In genomic region chr3:119279844-119280243, GRCh38 we compare ENCODE assay signal across 17 cellular contexts. TPM values are rescaled to one million over a fixed set of nuclear protein-coding genes. Genes with fewer than 3 reads are reported as not detected.
A peak's percentile ranks its signal among the peaks of the same experiment; 100 is the strongest.
DNase-seq lines count a peak whose midpoint lies in the region; ATAC-seq and TF ChIP-seq lines count a peak whose summit lies in the region.
"Had no signal": no experiment of that assay in that cellular context is flagged by ENCODE, and none has a peak within 500 bp of the region (broad histone marks: within the 10 kb centered on the region; RNA-seq: fewer than 3 reads in every experiment).

No MANE protein-coding gene starts in this region.

- no peak overlapping the region for H3K4me3 ChIP-seq in esophagus muscularis mucosa
- no peak overlapping the region for H3K4me3 ChIP-seq in mesodermal cell (ENCODE audit: extremely low read depth, insufficient read depth, low read length, poor library complexity, severe bottlenecking)
- H3K4me3 ChIP-seq in stomach smooth muscle (ENCODE audit: low read length in 2 of 2): no peak overlapping the region

- WGBS in esophagus muscularis mucosa: 77% methylated on average over 3 of the region's 3 CpGs
- WGBS in mesodermal cell (ENCODE audit: insufficient coverage in 2 of 2), 2 experiments: 89 to 100% methylated on average over 1 of the region's 3 CpGs

- no peak for ATAC-seq in HG03175 (IDR thresholded peaks at IDR 0.05; ENCODE audit: unreplicated experiment)

- TF ChIP-seq CTCF in esophagus muscularis mucosa (IDR thresholded peaks at IDR 0.05): no peak

- in situ Hi-C loops in G401 (cut with HindIII; ENCODE audit: low sequenced_read_pairs): no loop called here

- H3K36me3 ChIP-seq in esophagus muscularis mucosa: no peaks in the 10 kb centered on the region
- no peaks in the 10 kb centered on the region for H3K36me3 ChIP-seq in mesodermal cell (ENCODE audit: control insufficient read depth, insufficient read depth, low read length)
- H3K36me3 ChIP-seq in stomach smooth muscle (ENCODE audit: control insufficient read depth in 2 of 2, insufficient read depth in 2 of 2, low read length in 2 of 2): no peaks in the 10 kb centered on the region

- H3K9me3 ChIP-seq in esophagus muscularis mucosa (no peaks in the 10 kb centered on the region), mesodermal cell (ENCODE audit: control insufficient read depth, low read length) (peaks cover 20% of the 10 kb centered on the region), stomach smooth muscle (ENCODE audit: control insufficient read depth in 2 of 2, low read length in 2 of 2) (no peaks in the 10 kb centered on the region)
- H3K9me3 ChIP-seq: SK-N-SH had no signal

- TF ChIP-seq POLR2A in esophagus muscularis mucosa (IDR thresholded peaks at IDR 0.05; ENCODE audit: low read depth): no peak

- TF ChIP-seq EP300 in esophagus muscularis mucosa (IDR thresholded peaks at IDR 0.05): no peak

- DNase-seq in G401 (ENCODE audit: low spot score) (peak; percentile 24), esophagus muscularis mucosa (ENCODE audit: extremely low spot score) (no peak), activated T-cell treated with anti-CD3 and anti-CD28 coated beads for 4 hours (no peak), SKM-1 treated with dmso at 0.1 percent for 144 hours (lab: John Stamatoyannopoulos, UW; ENCODE audit: unreplicated experiment) (no peak), NCI-H1930 (lab: John Stamatoyannopoulos, UW) (no peak)
- DNase-seq: activated naive CD4-positive, alpha-beta T cell; CD4-positive, CD25-positive, alpha-beta regulatory T cell; erythroblast; NCI-H1105; NCI-H774; nephron progenitor cell; PC-3; SK-N-SH; stimulated activated CD4-positive, alpha-beta T cell treated with anti-CD3 and anti-CD28 coated beads, Interleukin-2, amount 100 ng/mL, for 48 hours had no signal

- H3K9ac ChIP-seq in stomach smooth muscle (ENCODE audit: low read length in 2 of 2): no peak overlapping the region
- H3K9ac ChIP-seq: SK-N-SH had no signal

- H3K27me3 ChIP-seq in esophagus muscularis mucosa: no peaks in the 10 kb centered on the region
- no peaks in the 10 kb centered on the region for H3K27me3 ChIP-seq in stomach smooth muscle (ENCODE audit: control insufficient read depth in 1 of 2, insufficient read depth in 2 of 2, low read length in 2 of 2)

- peak overlapping the region; percentile 52 to 70 (median 65) for H3K27ac ChIP-seq in esophagus muscularis mucosa (replicated peaks in 1 of 4)
- peak overlapping the region; percentile 84 for H3K27ac ChIP-seq in mesodermal cell (ENCODE audit: low read depth, low read length, severe bottlenecking)
- peak overlapping the region; percentile 76 for H3K27ac ChIP-seq in stomach smooth muscle (ENCODE audit: low read length)

- H3K4me1 ChIP-seq in esophagus muscularis mucosa (peaks cover 10 to 19% (median 16%) of the 10 kb centered on the region in 4 donors), mesodermal cell (ENCODE audit: control insufficient read depth, insufficient read depth, low read length, poor library complexity, severe bottlenecking) (peaks cover 4% of the 10 kb centered on the region), stomach smooth muscle (ENCODE audit: control insufficient read depth, insufficient read depth, low read length) (peaks cover 8% of the 10 kb centered on the region)

- intact Hi-C loops in esophagus muscularis mucosa (cut with DNase I): no loop called here

RNA-seq across cellular contexts. Expression of gene ARHGAP31, which starts 14.3 kb away (rescaled TPM):
- not detected in 2 replicates for total RNA-seq in G401 (2014; rRNA removed; shearing (Covaris generic))
- 10 to 100 TPM; 14.5 to 25.9 (median 23.1) TPM for total RNA-seq in esophagus muscularis mucosa
- 12.3 TPM for polyA plus RNA-seq in mesodermal cell (2013, experiment 1 of 2)
- polyA plus RNA-seq in mesodermal cell (2013, experiment 2 of 2): 10.1 TPM

RNA-seq across cellular contexts. Expression of gene B4GALT4, which starts 39.2 kb away (rescaled TPM):
- 8.7 and 17.8 TPM in 2 replicates for total RNA-seq in G401 (2014; rRNA removed; shearing (Covaris generic))
- total RNA-seq in esophagus muscularis mucosa: 10 to 100 TPM; 13.3 to 15.4 (median 14.0) TPM
- polyA plus RNA-seq in mesodermal cell (2013, experiment 1 of 2): 34.3 TPM
- 32.5 TPM for polyA plus RNA-seq in mesodermal cell (2013, experiment 2 of 2)

Comparison
In these comparisons a context has a peak if more than half of its experiments do, and no peak if none do; other contexts are left out.
1. RNA of gene ARHGAP31, which starts 14.3 kb away (total RNA-seq): 14.5 to 25.9 TPM in esophagus muscularis mucosa; not detected in G401; every median in the first group is over 10 times any median in the second.
2. Peak in every context shown above with its lines, with median percentiles within 50 percentile points of each other: H3K27ac ChIP-seq.